In the genomic region with DNA sequence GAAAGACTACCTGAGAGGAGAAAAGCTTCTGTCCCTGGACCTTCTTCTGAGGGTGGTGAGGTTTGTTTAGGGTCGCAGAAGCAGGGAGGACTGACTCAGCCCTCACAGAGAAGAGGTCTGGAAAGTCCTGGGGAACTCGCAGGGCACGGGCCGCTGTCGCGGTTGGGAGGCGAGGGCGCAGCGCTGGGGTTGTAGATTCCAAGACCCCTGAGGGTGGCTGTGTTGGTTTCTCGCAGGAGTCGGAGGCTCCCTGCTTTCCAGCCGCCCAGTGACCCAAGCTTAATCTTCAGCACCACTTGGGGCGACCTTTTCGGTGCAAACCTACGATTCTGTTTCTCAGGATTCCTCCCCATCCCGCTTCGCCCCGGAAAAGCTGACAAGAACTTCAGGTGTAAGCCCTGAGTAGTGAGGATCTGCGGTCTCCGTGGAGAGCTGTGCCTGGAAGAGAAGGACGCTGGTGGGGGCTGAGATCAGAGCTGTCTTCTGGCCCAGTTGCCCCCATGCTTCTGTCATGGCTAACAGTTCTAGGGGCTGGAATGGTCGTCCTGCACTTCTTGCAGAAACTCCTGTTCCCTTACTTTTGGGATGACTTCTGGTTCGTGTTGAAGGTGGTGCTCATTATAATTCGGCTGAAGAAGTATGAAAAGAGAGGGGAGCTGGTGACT, we compare ENCODE assay signal across 10 cellular contexts. TPM values are rescaled to one million over a fixed set of nuclear protein-coding genes. Genes with fewer than 3 reads are reported as not detected.
DNase-seq lines count a peak whose midpoint lies in the region; ATAC-seq and TF ChIP-seq lines count a peak whose summit lies in the region.
"Had no signal": no experiment of that assay in that cellular context is flagged by ENCODE, and none has a peak within 500 bp of the region (broad histone marks: within the 10 kb centered on the region; RNA-seq: fewer than 3 reads in every experiment).

No MANE protein-coding gene starts in this region.

- H3K4me1 ChIP-seq in mucosa of rectum (ENCODE audit: control insufficient read depth in 2 of 2, insufficient read depth in 2 of 2, low read length in 2 of 2): no peaks in the 10 kb centered on the region
- no peaks in the 10 kb centered on the region for H3K4me1 ChIP-seq in urinary bladder (ENCODE audit: insufficient read depth)

- no peaks in the 10 kb centered on the region for H3K9me3 ChIP-seq in mucosa of rectum (ENCODE audit: control insufficient read depth in 2 of 2, low read length in 2 of 2)

- no peak overlapping the region for H3K9ac ChIP-seq in mucosa of rectum (ENCODE audit: low read depth in 1 of 2, low read length in 2 of 2)

- DNase-seq in fibroblast of mammary gland (ENCODE audit: low read depth) (no peak), dermis blood vessel endothelial cell (no peak), DMS53 (lab: John Stamatoyannopoulos, UW) (no peak)
- DNase-seq: DMS79, NCI-H446 had no signal

- H3K36me3 ChIP-seq in mucosa of rectum (ENCODE audit: control insufficient read depth in 2 of 2, insufficient read depth in 2 of 2, low read length in 2 of 2) (no peaks in the 10 kb centered on the region), urinary bladder (ENCODE audit: insufficient read depth) (no peaks in the 10 kb centered on the region)

- H3K4me3 ChIP-seq in fibroblast of mammary gland (ENCODE audit: control insufficient read depth, low read depth, low read length) (peak overlapping the region; percentile 42), mucosa of rectum (ENCODE audit: low read length in 2 of 2) (peak overlapping the region; percentile 38), urinary bladder (ENCODE audit: low read depth, low read length) (peak overlapping the region; percentile 57)

- ATAC-seq in SK-N-SH treated with all-trans-retinoic acid at 6 μM for 48 hours (peak; percentile 69), GM19035 (IDR thresholded peaks at IDR 0.05; ENCODE audit: unreplicated experiment) (no peak), HG02678 (IDR thresholded peaks at IDR 0.05; ENCODE audit: unreplicated experiment) (no peak)

- WGBS in urinary bladder: 45% methylated on average over 24 of the region's 24 CpGs

- H3K27me3 ChIP-seq in mucosa of rectum (ENCODE audit: control insufficient read depth in 2 of 2, insufficient read depth in 2 of 2, low read length in 2 of 2): no peaks in the 10 kb centered on the region

- no peak for TF ChIP-seq CTCF in fibroblast of mammary gland (conservative IDR thresholded peaks at IDR 0.05; ENCODE audit: control insufficient read depth, insufficient read depth, low read depth, low read length)

- H3K27ac ChIP-seq in mucosa of rectum (ENCODE audit: low read depth in 2 of 2, low read length in 2 of 2) (no peak overlapping the region), urinary bladder (ENCODE audit: low read depth) (no peak overlapping the region)

TF ChIP-seq in SK-N-SH treated with all-trans-retinoic acid at 6 μM for 48 hours, 23 proteins besides CTCF, POLR2A, EP300 and RAD21:
- no peak for TF ChIP-seq SNAI2 (CRISPR knock-in tag; IDR thresholded peaks at IDR 0.05)
- no peak for TF ChIP-seq PPARA (CRISPR knock-in tag; IDR thresholded peaks at IDR 0.05; ENCODE audit: borderline replicate concordance)
- no peak for TF ChIP-seq ZFP3 (CRISPR knock-in tag; IDR thresholded peaks at IDR 0.05)
- TF ChIP-seq, protein P1, sequence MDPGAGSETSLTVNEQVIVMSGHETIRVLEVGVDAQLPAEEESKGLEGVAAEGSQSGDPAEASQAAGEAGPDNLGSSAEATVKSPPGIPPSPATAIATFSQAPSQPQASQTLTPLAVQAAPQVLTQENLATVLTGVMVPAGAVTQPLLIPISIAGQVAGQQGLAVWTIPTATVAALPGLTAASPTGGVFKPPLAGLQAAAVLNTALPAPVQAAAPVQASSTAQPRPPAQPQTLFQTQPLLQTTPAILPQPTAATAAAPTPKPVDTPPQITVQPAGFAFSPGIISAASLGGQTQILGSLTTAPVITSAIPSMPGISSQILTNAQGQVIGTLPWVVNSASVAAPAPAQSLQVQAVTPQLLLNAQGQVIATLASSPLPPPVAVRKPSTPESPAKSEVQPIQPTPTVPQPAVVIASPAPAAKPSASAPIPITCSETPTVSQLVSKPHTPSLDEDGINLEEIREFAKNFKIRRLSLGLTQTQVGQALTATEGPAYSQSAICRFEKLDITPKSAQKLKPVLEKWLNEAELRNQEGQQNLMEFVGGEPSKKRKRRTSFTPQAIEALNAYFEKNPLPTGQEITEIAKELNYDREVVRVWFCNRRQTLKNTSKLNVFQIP (CRISPR knock-in tag; IDR thresholded peaks at IDR 0.05; ENCODE audit: borderline replicate concordance, low read depth): no peak
- TF ChIP-seq BACH2 (CRISPR knock-in tag; IDR thresholded peaks at IDR 0.05; ENCODE audit: borderline replicate concordance): no peak
- TF ChIP-seq ZNF70 (CRISPR knock-in tag; IDR thresholded peaks at IDR 0.05): no peak
- TF ChIP-seq ZC3H10 (CRISPR knock-in tag; IDR thresholded peaks at IDR 0.05): no peak
- no peak for TF ChIP-seq CSDC2 (CRISPR knock-in tag; IDR thresholded peaks at IDR 0.05)
- TF ChIP-seq RARB (CRISPR knock-in tag; IDR thresholded peaks at IDR 0.05): no peak
- TF ChIP-seq, protein P2, sequence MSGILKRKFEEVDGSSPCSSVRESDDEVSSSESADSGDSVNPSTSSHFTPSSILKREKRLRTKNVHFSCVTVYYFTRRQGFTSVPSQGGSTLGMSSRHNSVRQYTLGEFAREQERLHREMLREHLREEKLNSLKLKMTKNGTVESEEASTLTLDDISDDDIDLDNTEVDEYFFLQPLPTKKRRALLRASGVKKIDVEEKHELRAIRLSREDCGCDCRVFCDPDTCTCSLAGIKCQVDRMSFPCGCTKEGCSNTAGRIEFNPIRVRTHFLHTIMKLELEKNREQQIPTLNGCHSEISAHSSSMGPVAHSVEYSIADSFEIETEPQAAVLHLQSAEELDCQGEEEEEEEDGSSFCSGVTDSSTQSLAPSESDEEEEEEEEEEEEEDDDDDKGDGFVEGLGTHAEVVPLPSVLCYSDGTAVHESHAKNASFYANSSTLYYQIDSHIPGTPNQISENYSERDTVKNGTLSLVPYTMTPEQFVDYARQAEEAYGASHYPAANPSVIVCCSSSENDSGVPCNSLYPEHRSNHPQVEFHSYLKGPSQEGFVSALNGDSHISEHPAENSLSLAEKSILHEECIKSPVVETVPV (CRISPR knock-in tag; IDR thresholded peaks at IDR 0.05): no peak
- TF ChIP-seq, protein P3, sequence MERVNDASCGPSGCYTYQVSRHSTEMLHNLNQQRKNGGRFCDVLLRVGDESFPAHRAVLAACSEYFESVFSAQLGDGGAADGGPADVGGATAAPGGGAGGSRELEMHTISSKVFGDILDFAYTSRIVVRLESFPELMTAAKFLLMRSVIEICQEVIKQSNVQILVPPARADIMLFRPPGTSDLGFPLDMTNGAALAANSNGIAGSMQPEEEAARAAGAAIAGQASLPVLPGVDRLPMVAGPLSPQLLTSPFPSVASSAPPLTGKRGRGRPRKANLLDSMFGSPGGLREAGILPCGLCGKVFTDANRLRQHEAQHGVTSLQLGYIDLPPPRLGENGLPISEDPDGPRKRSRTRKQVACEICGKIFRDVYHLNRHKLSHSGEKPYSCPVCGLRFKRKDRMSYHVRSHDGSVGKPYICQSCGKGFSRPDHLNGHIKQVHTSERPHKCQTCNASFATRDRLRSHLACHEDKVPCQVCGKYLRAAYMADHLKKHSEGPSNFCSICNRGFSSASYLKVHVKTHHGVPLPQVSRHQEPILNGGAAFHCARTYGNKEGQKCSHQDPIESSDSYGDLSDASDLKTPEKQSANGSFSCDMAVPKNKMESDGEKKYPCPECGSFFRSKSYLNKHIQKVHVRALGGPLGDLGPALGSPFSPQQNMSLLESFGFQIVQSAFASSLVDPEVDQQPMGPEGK (CRISPR knock-in tag; IDR thresholded peaks at IDR 0.05; ENCODE audit: borderline replicate concordance): no peak
- no peak for TF ChIP-seq ISL1 (CRISPR knock-in tag; IDR thresholded peaks at IDR 0.05)
- TF ChIP-seq, protein P4, sequence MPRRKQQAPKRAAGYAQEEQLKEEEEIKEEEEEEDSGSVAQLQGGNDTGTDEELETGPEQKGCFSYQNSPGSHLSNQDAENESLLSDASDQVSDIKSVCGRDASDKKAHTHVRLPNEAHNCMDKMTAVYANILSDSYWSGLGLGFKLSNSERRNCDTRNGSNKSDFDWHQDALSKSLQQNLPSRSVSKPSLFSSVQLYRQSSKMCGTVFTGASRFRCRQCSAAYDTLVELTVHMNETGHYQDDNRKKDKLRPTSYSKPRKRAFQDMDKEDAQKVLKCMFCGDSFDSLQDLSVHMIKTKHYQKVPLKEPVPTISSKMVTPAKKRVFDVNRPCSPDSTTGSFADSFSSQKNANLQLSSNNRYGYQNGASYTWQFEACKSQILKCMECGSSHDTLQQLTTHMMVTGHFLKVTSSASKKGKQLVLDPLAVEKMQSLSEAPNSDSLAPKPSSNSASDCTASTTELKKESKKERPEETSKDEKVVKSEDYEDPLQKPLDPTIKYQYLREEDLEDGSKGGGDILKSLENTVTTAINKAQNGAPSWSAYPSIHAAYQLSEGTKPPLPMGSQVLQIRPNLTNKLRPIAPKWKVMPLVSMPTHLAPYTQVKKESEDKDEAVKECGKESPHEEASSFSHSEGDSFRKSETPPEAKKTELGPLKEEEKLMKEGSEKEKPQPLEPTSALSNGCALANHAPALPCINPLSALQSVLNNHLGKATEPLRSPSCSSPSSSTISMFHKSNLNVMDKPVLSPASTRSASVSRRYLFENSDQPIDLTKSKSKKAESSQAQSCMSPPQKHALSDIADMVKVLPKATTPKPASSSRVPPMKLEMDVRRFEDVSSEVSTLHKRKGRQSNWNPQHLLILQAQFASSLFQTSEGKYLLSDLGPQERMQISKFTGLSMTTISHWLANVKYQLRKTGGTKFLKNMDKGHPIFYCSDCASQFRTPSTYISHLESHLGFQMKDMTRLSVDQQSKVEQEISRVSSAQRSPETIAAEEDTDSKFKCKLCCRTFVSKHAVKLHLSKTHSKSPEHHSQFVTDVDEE (CRISPR knock-in tag; IDR thresholded peaks at IDR 0.05): no peak
- TF ChIP-seq ARNTL (CRISPR knock-in tag; IDR thresholded peaks at IDR 0.05; ENCODE audit: borderline replicate concordance, low read depth): no peak
- TF ChIP-seq ZNF565 (CRISPR knock-in tag; conservative IDR thresholded peaks at IDR 0.05; ENCODE audit: low read depth): no peak
- no peak for TF ChIP-seq OSR1 (CRISPR knock-in tag; IDR thresholded peaks at IDR 0.05)
- TF ChIP-seq GLIS3 (CRISPR knock-in tag; IDR thresholded peaks at IDR 0.05): no peak
TF ChIP-seq in SK-N-SH treated with all-trans-retinoic acid at 6 μM for 48 hours: peak in this region for 0.

RNA-seq across cellular contexts. Expression of a gene that starts 0.5 kb away (rescaled TPM):
- total RNA-seq in urinary bladder (8.8 TPM), dermis blood vessel endothelial cell (0.14 TPM in 1 of 2 replicates, not detected in the other)
- 3.9 TPM for polyA plus RNA-seq in urinary bladder
